In the genomic region with DNA sequence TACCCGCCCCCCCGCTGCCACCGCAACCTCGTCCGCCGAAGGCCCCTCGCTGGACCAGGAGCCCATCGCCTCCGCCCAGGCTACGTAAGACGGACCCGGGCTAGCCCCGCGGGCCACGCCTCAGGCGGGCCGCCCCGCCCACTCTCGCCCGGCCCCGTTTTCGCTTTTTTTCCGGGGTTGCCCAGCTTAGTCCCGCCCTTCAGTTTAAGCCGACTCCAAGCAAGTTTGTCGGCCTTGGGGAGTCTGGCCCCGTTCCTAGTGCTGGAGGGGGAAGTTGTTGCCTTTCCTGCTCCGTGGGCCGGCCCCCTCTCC, we compare ENCODE assay signal across 8 cellular contexts. TPM values are rescaled to one million over a fixed set of nuclear protein-coding genes. Genes with fewer than 3 reads are reported as not detected.
DNase-seq lines count a peak whose midpoint lies in the region; ATAC-seq and TF ChIP-seq lines count a peak whose summit lies in the region.

No MANE protein-coding gene starts in this region.

- H3K27ac ChIP-seq in RWPE1 = peak overlapping the region; percentile 98

- H3K27me3 Mint-ChIP-seq in activated T-helper 2 cell treated with anti-CD3 and anti-CD28 coated beads, Interferon-gamma antibody, Interleukin-2, Interleukin-4, amounts not matched to agents 10 μg/mL and 5 μg/mL and 100 μg/mL, durations not matched to agents 14 hours and 24 hours and 36 hours (ENCODE audit: low read depth) = no peaks in the 10 kb centered on the region
- no peaks in the 10 kb centered on the region for H3K27me3 Mint-ChIP-seq in natural killer cell treated with Interleukin-12 subunit alpha and Interleukin-12 subunit beta and Interleukin-15 and Interleukin-18, amount 100 ng/mL, for 72 hours
- H3K27me3 Mint-ChIP-seq in stimulated activated naive CD8-positive, alpha-beta T cell treated with anti-CD3 and anti-CD28 coated beads, Interleukin-15, Interleukin-2, amounts not matched to agents 100 ng/mL and 50 ng/mL, for 24 hours = no peaks in the 10 kb centered on the region

- intact Hi-C loops in activated T-helper 2 cell treated with anti-CD3 and anti-CD28 coated beads, Interferon-gamma antibody, Interleukin-2, Interleukin-4, amounts not matched to agents 10 μg/mL and 5 μg/mL and 100 μg/mL, durations not matched to agents 14 hours and 24 hours and 36 hours (cut with micrococcal nuclease) = loop anchor here (1.0 to 5.0 kb wide), 2 partner anchors 50 to 131 kb away; partner anchors contain the start of gene CLK2

- H3K9me3 Mint-ChIP-seq in activated T-helper 2 cell treated with anti-CD3 and anti-CD28 coated beads, Interferon-gamma antibody, Interleukin-2, Interleukin-4, amounts not matched to agents 10 μg/mL and 5 μg/mL and 100 μg/mL, durations not matched to agents 14 hours and 24 hours and 36 hours = no peaks in the 10 kb centered on the region
- H3K9me3 Mint-ChIP-seq in natural killer cell treated with Interleukin-12 subunit alpha and Interleukin-12 subunit beta and Interleukin-15 and Interleukin-18, amount 100 ng/mL, for 72 hours = no peaks in the 10 kb centered on the region
- H3K9me3 Mint-ChIP-seq in stimulated activated naive CD8-positive, alpha-beta T cell treated with anti-CD3 and anti-CD28 coated beads, Interleukin-15, Interleukin-2, amounts not matched to agents 100 ng/mL and 50 ng/mL, for 24 hours = no peaks in the 10 kb centered on the region

- peaks cover 34% of the 10 kb centered on the region for H3K4me1 Mint-ChIP-seq in activated T-helper 2 cell treated with anti-CD3 and anti-CD28 coated beads, Interferon-gamma antibody, Interleukin-2, Interleukin-4, amounts not matched to agents 10 μg/mL and 5 μg/mL and 100 μg/mL, durations not matched to agents 14 hours and 24 hours and 36 hours (ENCODE audit: low read depth)
- peaks cover 31 to 34% of the 10 kb centered on the region in 2 donors for H3K4me1 Mint-ChIP-seq in natural killer cell treated with Interleukin-12 subunit alpha and Interleukin-12 subunit beta and Interleukin-15 and Interleukin-18, amount 100 ng/mL, for 72 hours (ENCODE audit: low read depth in 2 of 2)
- H3K4me1 Mint-ChIP-seq in stimulated activated naive CD8-positive, alpha-beta T cell treated with anti-CD3 and anti-CD28 coated beads, Interleukin-15, Interleukin-2, amounts not matched to agents 100 ng/mL and 50 ng/mL, for 24 hours (ENCODE audit: low read depth) = peaks cover 32% of the 10 kb centered on the region

- peaks cover 28% of the 10 kb centered on the region for H3K36me3 Mint-ChIP-seq in activated T-helper 2 cell treated with anti-CD3 and anti-CD28 coated beads, Interferon-gamma antibody, Interleukin-2, Interleukin-4, amounts not matched to agents 10 μg/mL and 5 μg/mL and 100 μg/mL, durations not matched to agents 14 hours and 24 hours and 36 hours (ENCODE audit: low read depth)
- peaks cover 11% of the 10 kb centered on the region for H3K36me3 Mint-ChIP-seq in natural killer cell treated with Interleukin-12 subunit alpha and Interleukin-12 subunit beta and Interleukin-15 and Interleukin-18, amount 100 ng/mL, for 72 hours
- peaks cover 22% of the 10 kb centered on the region for H3K36me3 Mint-ChIP-seq in stimulated activated naive CD8-positive, alpha-beta T cell treated with anti-CD3 and anti-CD28 coated beads, Interleukin-15, Interleukin-2, amounts not matched to agents 100 ng/mL and 50 ng/mL, for 24 hours (ENCODE audit: low read depth)

- ATAC-seq in GM21526 (IDR thresholded peaks at IDR 0.05; ENCODE audit: low FRiP score, unreplicated experiment) = peak; percentile 32
- ATAC-seq in natural killer cell treated with Interleukin-12 subunit alpha and Interleukin-12 subunit beta and Interleukin-15 and Interleukin-18, amount 100 ng/mL, for 72 hours = peak; percentile 79 to 84

- TF ChIP-seq CTCF in RWPE1 (conservative IDR thresholded peaks at IDR 0.05; ENCODE audit: low read depth) = no peak

- no peak for TF ChIP-seq EP300 in Ishikawa (IDR thresholded peaks at IDR 0.05; ENCODE audit: borderline replicate concordance)

- DNase-seq in D341Med (ENCODE audit: low spot score) (peak; percentile 90), RWPE1 (ENCODE audit: low spot score) (peak; percentile 92), fibroblast of peridontal ligament (ENCODE audit: extremely low read depth) (peak; percentile 90)
- DNase-seq in activated T-helper 2 cell treated with anti-CD3 and anti-CD28 coated beads, Interferon-gamma antibody, Interleukin-2, Interleukin-4, amounts not matched to agents 10 μg/mL and 5 μg/mL and 100 μg/mL, durations not matched to agents 14 hours and 24 hours and 36 hours (ENCODE audit: low spot score) = peak; percentile 85
- DNase-seq in natural killer cell treated with Interleukin-12 subunit alpha and Interleukin-12 subunit beta and Interleukin-15 and Interleukin-18, amount 100 ng/mL, for 72 hours (ENCODE audit: low spot score) = peak; percentile 86

- CTCF ChIA-PET in RWPE1 (lab: Yijun Ruan, JAX) = interaction anchor here (0.5 to 5.1 kb wide), 12 partner anchors 10 to 325 kb away, joined by 3 to 34 read pairs (median 4); partner anchors contain the start of gene THBS3

- TF ChIP-seq RAD21 in Ishikawa (IDR thresholded peaks at IDR 0.05; ENCODE audit: low read depth) = no peak

- POLR2A ChIA-PET in RWPE1 (lab: Yijun Ruan, JAX; ENCODE audit: low non-redundant PET) = interaction anchor here (0.7 kb wide), 1 partner anchor 51 kb away, joined by 3 read pairs; no protein-coding TSS in a partner anchor

- peak overlapping the region; percentile 81 for H3K4me3 Mint-ChIP-seq in activated T-helper 2 cell treated with anti-CD3 and anti-CD28 coated beads, Interferon-gamma antibody, Interleukin-2, Interleukin-4, amounts not matched to agents 10 μg/mL and 5 μg/mL and 100 μg/mL, durations not matched to agents 14 hours and 24 hours and 36 hours (ENCODE audit: low read depth)
- peak overlapping the region; percentile 92 for H3K4me3 Mint-ChIP-seq in natural killer cell treated with Interleukin-12 subunit alpha and Interleukin-12 subunit beta and Interleukin-15 and Interleukin-18, amount 100 ng/mL, for 72 hours
- peak overlapping the region; percentile 83 for H3K4me3 Mint-ChIP-seq in stimulated activated naive CD8-positive, alpha-beta T cell treated with anti-CD3 and anti-CD28 coated beads, Interleukin-15, Interleukin-2, amounts not matched to agents 100 ng/mL and 50 ng/mL, for 24 hours

- peak overlapping the region; percentile 79 for H3K27ac Mint-ChIP-seq in activated T-helper 2 cell treated with anti-CD3 and anti-CD28 coated beads, Interferon-gamma antibody, Interleukin-2, Interleukin-4, amounts not matched to agents 10 μg/mL and 5 μg/mL and 100 μg/mL, durations not matched to agents 14 hours and 24 hours and 36 hours
- peak overlapping the region; percentile 44 to 83 for H3K27ac Mint-ChIP-seq in natural killer cell treated with Interleukin-12 subunit alpha and Interleukin-12 subunit beta and Interleukin-15 and Interleukin-18, amount 100 ng/mL, for 72 hours
- H3K27ac Mint-ChIP-seq in stimulated activated naive CD8-positive, alpha-beta T cell treated with anti-CD3 and anti-CD28 coated beads, Interleukin-15, Interleukin-2, amounts not matched to agents 100 ng/mL and 50 ng/mL, for 24 hours = peak overlapping the region; percentile 26

RNA-seq across cellular contexts. Expression of gene RUSC1, which starts 3.0 kb away (rescaled TPM):
- total RNA-seq in activated T-helper 2 cell treated with anti-CD3 and anti-CD28 coated beads, Interferon-gamma antibody, Interleukin-2, Interleukin-4, amounts not matched to agents 10 μg/mL and 5 μg/mL and 100 μg/mL, durations not matched to agents 14 hours and 24 hours and 36 hours = 31.4 and 34.5 TPM in 2 replicates
- total RNA-seq in natural killer cell treated with Interleukin-12 subunit alpha and Interleukin-12 subunit beta and Interleukin-15 and Interleukin-18, amount 100 ng/mL, for 72 hours = 10 to 100 TPM; 26.2 to 40.1 TPM

RNA-seq across cellular contexts. Expression of gene FDPS, which starts 15.0 kb away (rescaled TPM):
- total RNA-seq in activated T-helper 2 cell treated with anti-CD3 and anti-CD28 coated beads, Interferon-gamma antibody, Interleukin-2, Interleukin-4, amounts not matched to agents 10 μg/mL and 5 μg/mL and 100 μg/mL, durations not matched to agents 14 hours and 24 hours and 36 hours = 342 and 361 TPM in 2 replicates
- total RNA-seq in natural killer cell treated with Interleukin-12 subunit alpha and Interleukin-12 subunit beta and Interleukin-15 and Interleukin-18, amount 100 ng/mL, for 72 hours = 100 to 1,000 TPM; 251 to 386 TPM

RNA-seq across cellular contexts. Expression of gene PKLR, which starts 22.4 kb away (rescaled TPM):
- total RNA-seq in activated T-helper 2 cell treated with anti-CD3 and anti-CD28 coated beads, Interferon-gamma antibody, Interleukin-2, Interleukin-4, amounts not matched to agents 10 μg/mL and 5 μg/mL and 100 μg/mL, durations not matched to agents 14 hours and 24 hours and 36 hours = not detected in 2 replicates
- not detected for total RNA-seq in natural killer cell treated with Interleukin-12 subunit alpha and Interleukin-12 subunit beta and Interleukin-15 and Interleukin-18, amount 100 ng/mL, for 72 hours

RNA-seq across cellular contexts. Expression of gene HCN3, which starts 46.4 kb away (rescaled TPM):
- 4.8 and 5.4 TPM in 2 replicates for total RNA-seq in activated T-helper 2 cell treated with anti-CD3 and anti-CD28 coated beads, Interferon-gamma antibody, Interleukin-2, Interleukin-4, amounts not matched to agents 10 μg/mL and 5 μg/mL and 100 μg/mL, durations not matched to agents 14 hours and 24 hours and 36 hours
- 1 to 10 TPM; 2.0 to 4.7 TPM for total RNA-seq in natural killer cell treated with Interleukin-12 subunit alpha and Interleukin-12 subunit beta and Interleukin-15 and Interleukin-18, amount 100 ng/mL, for 72 hours

RNA-seq across cellular contexts. Expression of gene CLK2, which starts 50.4 kb away (rescaled TPM):
- total RNA-seq in activated T-helper 2 cell treated with anti-CD3 and anti-CD28 coated beads, Interferon-gamma antibody, Interleukin-2, Interleukin-4, amounts not matched to agents 10 μg/mL and 5 μg/mL and 100 μg/mL, durations not matched to agents 14 hours and 24 hours and 36 hours = 95.7 and 96.8 TPM in 2 replicates
- total RNA-seq in natural killer cell treated with Interleukin-12 subunit alpha and Interleukin-12 subunit beta and Interleukin-15 and Interleukin-18, amount 100 ng/mL, for 72 hours = 100 to 1,000 TPM in 1 of 2 donors, 10 to 100 TPM in 1; 77.1 to 117 TPM

Comparison
In these comparisons a context has a peak if more than half of its experiments do, and no peak if none do; other contexts are left out.
1. Peak in every context shown above with its lines: DNase-seq, ATAC-seq and H3K27ac ChIP-seq.
2. H3K27ac Mint-ChIP-seq: peak in every context shown above with its lines; median percentile 79 in activated T-helper 2 cell treated with anti-CD3 and anti-CD28 coated beads, Interferon-gamma antibody, Interleukin-2, Interleukin-4, amounts not matched to agents 10 μg/mL and 5 μg/mL and 100 μg/mL, durations not matched to agents 14 hours and 24 hours and 36 hours; 64 in natural killer cell treated with Interleukin-12 subunit alpha and Interleukin-12 subunit beta and Interleukin-15 and Interleukin-18, amount 100 ng/mL, for 72 hours; 26 in stimulated activated naive CD8-positive, alpha-beta T cell treated with anti-CD3 and anti-CD28 coated beads, Interleukin-15, Interleukin-2, amounts not matched to agents 100 ng/mL and 50 ng/mL, for 24 hours.